14 cellular contexts compared by ENCODE assay signal in genomic region chr1:9345471-9345870, GRCh38.
"Had no signal": no experiment of that assay in that cellular context is flagged by ENCODE, and none has a peak within 500 bp of the region (broad histone marks: within the 10 kb centered on the region; RNA-seq: fewer than 3 reads in every experiment).

No MANE protein-coding gene starts in this region.

- H3K4me3 ChIP-seq: hepatocyte, transverse colon had no signal

- H3K4me3 Mint-ChIP-seq: activated naive CD8-positive, alpha-beta T cell treated with anti-CD3 and anti-CD28 coated beads, Interleukin-2, amount 50 U/mL, for 24 hours; activated T-helper 1 cell treated with anti-CD3 and anti-CD28 coated beads, Interleukin-12 subunit alpha, Interleukin-12 subunit beta, Interleukin-2, Interleukin-4 antibody, amounts not matched to agents 30 ng/mL and 10 ng/mL and 1 ng/mL, durations not matched to agents 14 hours and 24 hours and 36 hours; nephron; stimulated activated naive CD8-positive, alpha-beta T cell treated with anti-CD3 and anti-CD28 coated beads, Interleukin-15, Interleukin-2, amounts not matched to agents 100 ng/mL and 50 ng/mL, for 24 hours had no signal

- H3K4me1 Mint-ChIP-seq: activated naive CD8-positive, alpha-beta T cell treated with anti-CD3 and anti-CD28 coated beads, Interleukin-2, amount 50 U/mL, for 24 hours had no signal

- ATAC-seq: activated naive CD8-positive, alpha-beta T cell treated with anti-CD3 and anti-CD28 coated beads, Interleukin-2, amount 50 U/mL, for 24 hours; left ventricle myocardium superior had no signal

- H3K9me3 ChIP-seq: transverse colon had no signal

- H3K36me3 ChIP-seq: transverse colon had no signal

- DNase-seq: activated naive CD4-positive, alpha-beta T cell treated with Interleukin-2 at 50 U/mL for 16 hours; activated naive CD8-positive, alpha-beta T cell treated with anti-CD3 and anti-CD28 coated beads, Interleukin-2, amount 50 U/mL, for 24 hours; cortex of kidney; effector CD8-positive, alpha-beta T cell; left ventricle myocardium superior; mesendoderm; stimulated activated CD4-positive, alpha-beta T cell treated with anti-CD3 and anti-CD28 coated beads, Interleukin-4, amount 100 ng/mL, for 1 hour; stimulated activated CD8-positive, alpha-beta memory T cell treated with anti-CD3 and anti-CD28 coated beads, Interleukin-4, amount 100 ng/mL, for 48 hours; SW 1271; transverse colon had no signal

- H3K9me3 Mint-ChIP-seq: activated naive CD8-positive, alpha-beta T cell treated with anti-CD3 and anti-CD28 coated beads, Interleukin-2, amount 50 U/mL, for 24 hours; activated T-helper 1 cell treated with anti-CD3 and anti-CD28 coated beads, Interleukin-12 subunit alpha, Interleukin-12 subunit beta, Interleukin-2, Interleukin-4 antibody, amounts not matched to agents 30 ng/mL and 10 ng/mL and 1 ng/mL, durations not matched to agents 14 hours and 24 hours and 36 hours had no signal

- H3K27me3 Mint-ChIP-seq: activated naive CD8-positive, alpha-beta T cell treated with anti-CD3 and anti-CD28 coated beads, Interleukin-2, amount 50 U/mL, for 24 hours; stimulated activated naive CD8-positive, alpha-beta T cell treated with anti-CD3 and anti-CD28 coated beads, Interleukin-15, Interleukin-2, amounts not matched to agents 100 ng/mL and 50 ng/mL, for 24 hours had no signal

- H3K27ac ChIP-seq: hepatocyte, transverse colon had no signal

- H3K27ac Mint-ChIP-seq: activated naive CD8-positive, alpha-beta T cell treated with anti-CD3 and anti-CD28 coated beads, Interleukin-2, amount 50 U/mL, for 24 hours; activated T-helper 1 cell treated with anti-CD3 and anti-CD28 coated beads, Interleukin-12 subunit alpha, Interleukin-12 subunit beta, Interleukin-2, Interleukin-4 antibody, amounts not matched to agents 30 ng/mL and 10 ng/mL and 1 ng/mL, durations not matched to agents 14 hours and 24 hours and 36 hours; stimulated activated naive CD8-positive, alpha-beta T cell treated with anti-CD3 and anti-CD28 coated beads, Interleukin-15, Interleukin-2, amounts not matched to agents 100 ng/mL and 50 ng/mL, for 24 hours had no signal

- H3K27me3 ChIP-seq: hepatocyte, transverse colon had no signal
